Comparison of ENCODE assay signal across 2 cellular contexts in the genomic region with DNA sequence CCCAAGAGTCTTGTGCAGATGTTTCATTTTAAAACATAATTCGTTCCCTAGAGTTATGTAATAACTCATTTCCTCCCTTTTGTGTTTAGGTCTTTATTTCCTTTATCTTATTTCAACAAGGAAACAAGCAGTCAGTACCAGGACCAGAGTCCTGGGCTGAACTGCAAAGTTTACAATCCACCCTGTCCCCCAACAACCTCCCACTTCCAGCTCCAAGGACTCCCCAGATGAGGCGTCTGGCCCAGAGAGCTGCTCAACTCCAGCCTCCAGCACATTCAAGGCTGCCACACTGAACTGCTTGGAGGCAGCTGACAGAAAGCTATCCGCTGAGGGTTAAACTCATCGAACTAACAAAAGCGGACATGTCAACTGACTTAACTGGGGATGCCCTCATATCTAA.
TF ChIP-seq lines count a peak whose summit lies in the region.

No MANE protein-coding gene starts in this region.

TF ChIP-seq in IMR-90, 13 proteins besides CTCF, POLR2A, EP300 and RAD21:
- TF ChIP-seq SMC3 (IDR thresholded peaks at IDR 0.05; ENCODE audit: low read depth, low read length) (no peak), FOS (IDR thresholded peaks at IDR 0.05; ENCODE audit: low read depth, low read length) (no peak), MAFK (IDR thresholded peaks at IDR 0.05; ENCODE audit: low read depth, low read length) (no peak), RFX5 (IDR thresholded peaks at IDR 0.05; ENCODE audit: low read depth, low read length) (no peak), MAZ (IDR thresholded peaks at IDR 0.05; ENCODE audit: borderline replicate concordance, low read depth, low read length) (no peak)

TF ChIP-seq in GM23338, 12 proteins besides CTCF, POLR2A, EP300 and RAD21:
- TF ChIP-seq ZNF331 (CRISPR knock-in tag; IDR thresholded peaks at IDR 0.05; ENCODE audit: low read depth) (no peak), POLR2AphosphoS5 (IDR thresholded peaks at IDR 0.05; ENCODE audit: low read depth) (no peak), EZH2phosphoT487 (IDR thresholded peaks at IDR 0.05; ENCODE audit: unreplicated experiment) (no peak), STAT1 (IDR thresholded peaks at IDR 0.05; ENCODE audit: unreplicated experiment) (no peak), CREB1 (CRISPR knock-in tag; IDR thresholded peaks at IDR 0.05; ENCODE audit: low read depth) (no peak), EZH2 (IDR thresholded peaks at IDR 0.05; ENCODE audit: low read depth, unreplicated experiment) (no peak), JUNB (IDR thresholded peaks at IDR 0.05; ENCODE audit: unreplicated experiment) (no peak), NANOG (IDR thresholded peaks at IDR 0.05; ENCODE audit: borderline replicate concordance) (no peak), ZNF114 (CRISPR knock-in tag; IDR thresholded peaks at IDR 0.05) (no peak)
- TF ChIP-seq, protein P1, sequence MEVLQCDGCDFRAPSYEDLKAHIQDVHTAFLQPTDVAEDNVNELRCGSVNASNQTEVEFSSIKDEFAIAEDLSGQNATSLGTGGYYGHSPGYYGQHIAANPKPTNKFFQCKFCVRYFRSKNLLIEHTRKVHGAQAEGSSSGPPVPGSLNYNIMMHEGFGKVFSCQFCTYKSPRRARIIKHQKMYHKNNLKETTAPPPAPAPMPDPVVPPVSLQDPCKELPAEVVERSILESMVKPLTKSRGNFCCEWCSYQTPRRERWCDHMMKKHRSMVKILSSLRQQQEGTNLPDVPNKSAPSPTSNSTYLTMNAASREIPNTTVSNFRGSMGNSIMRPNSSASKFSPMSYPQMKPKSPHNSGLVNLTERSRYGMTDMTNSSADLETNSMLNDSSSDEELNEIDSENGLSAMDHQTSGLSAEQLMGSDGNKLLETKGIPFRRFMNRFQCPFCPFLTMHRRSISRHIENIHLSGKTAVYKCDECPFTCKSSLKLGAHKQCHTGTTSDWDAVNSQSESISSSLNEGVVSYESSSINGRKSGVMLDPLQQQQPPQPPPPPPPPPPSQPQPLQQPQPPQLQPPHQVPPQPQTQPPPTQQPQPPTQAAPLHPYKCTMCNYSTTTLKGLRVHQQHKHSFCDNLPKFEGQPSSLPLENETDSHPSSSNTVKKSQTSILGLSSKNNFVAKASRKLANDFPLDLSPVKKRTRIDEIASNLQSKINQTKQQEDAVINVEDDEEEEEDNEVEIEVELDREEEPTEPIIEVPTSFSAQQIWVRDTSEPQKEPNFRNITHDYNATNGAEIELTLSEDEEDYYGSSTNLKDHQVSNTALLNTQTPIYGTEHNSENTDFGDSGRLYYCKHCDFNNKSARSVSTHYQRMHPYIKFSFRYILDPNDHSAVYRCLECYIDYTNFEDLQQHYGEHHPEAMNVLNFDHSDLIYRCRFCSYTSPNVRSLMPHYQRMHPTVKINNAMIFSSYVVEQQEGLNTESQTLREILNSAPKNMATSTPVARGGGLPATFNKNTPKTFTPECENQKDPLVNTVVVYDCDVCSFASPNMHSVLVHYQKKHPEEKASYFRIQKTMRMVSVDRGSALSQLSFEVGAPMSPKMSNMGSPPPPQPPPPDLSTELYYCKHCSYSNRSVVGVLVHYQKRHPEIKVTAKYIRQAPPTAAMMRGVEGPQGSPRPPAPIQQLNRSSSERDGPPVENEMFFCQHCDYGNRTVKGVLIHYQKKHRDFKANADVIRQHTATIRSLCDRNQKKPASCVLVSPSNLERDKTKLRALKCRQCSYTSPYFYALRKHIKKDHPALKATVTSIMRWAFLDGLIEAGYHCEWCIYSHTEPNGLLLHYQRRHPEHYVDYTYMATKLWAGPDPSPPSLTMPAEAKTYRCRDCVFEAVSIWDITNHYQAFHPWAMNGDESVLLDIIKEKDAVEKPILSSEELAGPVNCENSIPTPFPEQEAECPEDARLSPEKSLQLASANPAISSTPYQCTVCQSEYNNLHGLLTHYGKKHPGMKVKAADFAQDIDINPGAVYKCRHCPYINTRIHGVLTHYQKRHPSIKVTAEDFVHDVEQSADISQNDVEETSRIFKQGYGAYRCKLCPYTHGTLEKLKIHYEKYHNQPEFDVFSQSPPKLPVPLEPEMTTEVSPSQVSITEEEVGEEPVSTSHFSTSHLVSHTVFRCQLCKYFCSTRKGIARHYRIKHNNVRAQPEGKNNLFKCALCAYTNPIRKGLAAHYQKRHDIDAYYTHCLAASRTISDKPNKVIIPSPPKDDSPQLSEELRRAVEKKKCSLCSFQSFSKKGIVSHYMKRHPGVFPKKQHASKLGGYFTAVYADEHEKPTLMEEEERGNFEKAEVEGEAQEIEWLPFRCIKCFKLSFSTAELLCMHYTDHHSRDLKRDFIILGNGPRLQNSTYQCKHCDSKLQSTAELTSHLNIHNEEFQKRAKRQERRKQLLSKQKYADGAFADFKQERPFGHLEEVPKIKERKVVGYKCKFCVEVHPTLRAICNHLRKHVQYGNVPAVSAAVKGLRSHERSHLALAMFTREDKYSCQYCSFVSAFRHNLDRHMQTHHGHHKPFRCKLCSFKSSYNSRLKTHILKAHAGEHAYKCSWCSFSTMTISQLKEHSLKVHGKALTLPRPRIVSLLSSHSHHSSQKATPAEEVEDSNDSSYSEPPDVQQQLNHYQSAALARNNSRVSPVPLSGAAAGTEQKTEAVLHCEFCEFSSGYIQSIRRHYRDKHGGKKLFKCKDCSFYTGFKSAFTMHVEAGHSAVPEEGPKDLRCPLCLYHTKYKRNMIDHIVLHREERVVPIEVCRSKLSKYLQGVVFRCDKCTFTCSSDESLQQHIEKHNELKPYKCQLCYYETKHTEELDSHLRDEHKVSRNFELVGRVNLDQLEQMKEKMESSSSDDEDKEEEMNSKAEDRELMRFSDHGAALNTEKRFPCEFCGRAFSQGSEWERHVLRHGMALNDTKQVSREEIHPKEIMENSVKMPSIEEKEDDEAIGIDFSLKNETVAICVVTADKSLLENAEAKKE (CRISPR knock-in tag; IDR thresholded peaks at IDR 0.05), result no peak
- TF ChIP-seq, protein P2, sequence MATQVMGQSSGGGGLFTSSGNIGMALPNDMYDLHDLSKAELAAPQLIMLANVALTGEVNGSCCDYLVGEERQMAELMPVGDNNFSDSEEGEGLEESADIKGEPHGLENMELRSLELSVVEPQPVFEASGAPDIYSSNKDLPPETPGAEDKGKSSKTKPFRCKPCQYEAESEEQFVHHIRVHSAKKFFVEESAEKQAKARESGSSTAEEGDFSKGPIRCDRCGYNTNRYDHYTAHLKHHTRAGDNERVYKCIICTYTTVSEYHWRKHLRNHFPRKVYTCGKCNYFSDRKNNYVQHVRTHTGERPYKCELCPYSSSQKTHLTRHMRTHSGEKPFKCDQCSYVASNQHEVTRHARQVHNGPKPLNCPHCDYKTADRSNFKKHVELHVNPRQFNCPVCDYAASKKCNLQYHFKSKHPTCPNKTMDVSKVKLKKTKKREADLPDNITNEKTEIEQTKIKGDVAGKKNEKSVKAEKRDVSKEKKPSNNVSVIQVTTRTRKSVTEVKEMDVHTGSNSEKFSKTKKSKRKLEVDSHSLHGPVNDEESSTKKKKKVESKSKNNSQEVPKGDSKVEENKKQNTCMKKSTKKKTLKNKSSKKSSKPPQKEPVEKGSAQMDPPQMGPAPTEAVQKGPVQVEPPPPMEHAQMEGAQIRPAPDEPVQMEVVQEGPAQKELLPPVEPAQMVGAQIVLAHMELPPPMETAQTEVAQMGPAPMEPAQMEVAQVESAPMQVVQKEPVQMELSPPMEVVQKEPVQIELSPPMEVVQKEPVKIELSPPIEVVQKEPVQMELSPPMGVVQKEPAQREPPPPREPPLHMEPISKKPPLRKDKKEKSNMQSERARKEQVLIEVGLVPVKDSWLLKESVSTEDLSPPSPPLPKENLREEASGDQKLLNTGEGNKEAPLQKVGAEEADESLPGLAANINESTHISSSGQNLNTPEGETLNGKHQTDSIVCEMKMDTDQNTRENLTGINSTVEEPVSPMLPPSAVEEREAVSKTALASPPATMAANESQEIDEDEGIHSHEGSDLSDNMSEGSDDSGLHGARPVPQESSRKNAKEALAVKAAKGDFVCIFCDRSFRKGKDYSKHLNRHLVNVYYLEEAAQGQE (IDR thresholded peaks at IDR 0.05; ENCODE audit: unreplicated experiment), result no peak
- TF ChIP-seq, protein P3, sequence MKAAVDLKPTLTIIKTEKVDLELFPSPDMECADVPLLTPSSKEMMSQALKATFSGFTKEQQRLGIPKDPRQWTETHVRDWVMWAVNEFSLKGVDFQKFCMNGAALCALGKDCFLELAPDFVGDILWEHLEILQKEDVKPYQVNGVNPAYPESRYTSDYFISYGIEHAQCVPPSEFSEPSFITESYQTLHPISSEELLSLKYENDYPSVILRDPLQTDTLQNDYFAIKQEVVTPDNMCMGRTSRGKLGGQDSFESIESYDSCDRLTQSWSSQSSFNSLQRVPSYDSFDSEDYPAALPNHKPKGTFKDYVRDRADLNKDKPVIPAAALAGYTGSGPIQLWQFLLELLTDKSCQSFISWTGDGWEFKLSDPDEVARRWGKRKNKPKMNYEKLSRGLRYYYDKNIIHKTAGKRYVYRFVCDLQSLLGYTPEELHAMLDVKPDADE (IDR thresholded peaks at IDR 0.05), result no peak
